8 cellular contexts compared by ENCODE assay signal in genomic region chr17:40499551-40500189, GRCh38. TPM values are rescaled to one million over a fixed set of nuclear protein-coding genes. Genes with fewer than 3 reads are reported as not detected.
DNase-seq lines count a peak whose midpoint lies in the region; ATAC-seq and TF ChIP-seq lines count a peak whose summit lies in the region.

No MANE protein-coding gene starts in this region.

- peak overlapping the region; percentile 51 to 59 for H3K9ac ChIP-seq in stomach smooth muscle (ENCODE audit: low read length in 2 of 2)

- POLR2A ChIA-PET in A673 (lab: Charles Lee; ENCODE audit: low non-redundant PET): no interaction called here

- H3K4me3 ChIP-seq in A673 (ENCODE audit: low read depth, low read length, poor library complexity, severe bottlenecking) (no peak overlapping the region), stomach smooth muscle (ENCODE audit: low read length in 2 of 2) (peak overlapping the region; percentile 6 to 54)

- intact Hi-C loops in A673 (cut with micrococcal nuclease; ENCODE audit: unreplicated experiment): no loop called here

- no TSS peak for BruUV-seq in A673 (replicated peaks; lab: Mats Ljungman, UMichigan)

- H3K27me3 ChIP-seq in A673 (replicated peaks; ENCODE audit: insufficient read depth, low read depth, low read length, poor library complexity) (no peaks in the 10 kb centered on the region), stomach smooth muscle (ENCODE audit: control insufficient read depth in 1 of 2, insufficient read depth in 2 of 2, low read length in 2 of 2) (no peaks in the 10 kb centered on the region)

- DNase-seq in A673 (ENCODE audit: low spot score): peak; percentile 11
- peak; percentile 68 for DNase-seq in LHCN-M2 (ENCODE audit: low read depth)
- DNase-seq in T47D (ENCODE audit: low read depth in 1 of 2, low spot score in 1 of 2): peak; percentile 73 to 96
- DNase-seq in iPS-NIHi11 (ENCODE audit: low spot score): peak; percentile 89
- DNase-seq in inferior parietal cortex (ENCODE audit: extremely low spot score): no peak
- DNase-seq in GDM1 (lab: John Stamatoyannopoulos, UW): no peak

- no peak overlapping the region for H3K27ac ChIP-seq in A673 (ENCODE audit: low read depth, low read length, poor library complexity, severe bottlenecking)
- H3K27ac ChIP-seq in stomach smooth muscle (ENCODE audit: low read length): peak overlapping the region; percentile 78

- no peaks in the 10 kb centered on the region for H3K4me1 ChIP-seq in A673 (ENCODE audit: insufficient read depth, low read length, poor library complexity, severe bottlenecking)
- H3K4me1 ChIP-seq in stomach smooth muscle (ENCODE audit: control insufficient read depth, insufficient read depth, low read length): peaks cover 23% of the 10 kb centered on the region

- ATAC-seq in HG02870 (IDR thresholded peaks at IDR 0.05; ENCODE audit: unreplicated experiment): no peak

- in situ Hi-C loops in T47D (cut with HindIII; ENCODE audit: low pct_unique_long_range_greater_than_20kb, low sequenced_read_pairs): no loop called here

- H3K9me3 ChIP-seq in A673 (ENCODE audit: low read depth, low read length, poor library complexity, severe bottlenecking): no peaks in the 10 kb centered on the region
- peaks cover 0 to 7% of the 10 kb centered on the region in 2 donors for H3K9me3 ChIP-seq in stomach smooth muscle (ENCODE audit: control insufficient read depth in 2 of 2, low read length in 2 of 2)

- TF ChIP-seq CTCF in A673 (conservative IDR thresholded peaks at IDR 0.05; ENCODE audit: low read depth, low read length): no peak

- CTCF ChIA-PET in A673 (lab: Charles Lee): interaction anchor here (0.6 kb wide), 1 partner anchor 48 kb away, joined by 15 read pairs; no protein-coding TSS in a partner anchor

- H3K36me3 ChIP-seq in A673 (ENCODE audit: insufficient read depth, low read length, poor library complexity, severe bottlenecking) (no peaks in the 10 kb centered on the region), stomach smooth muscle (ENCODE audit: control insufficient read depth in 2 of 2, insufficient read depth in 2 of 2, low read length in 2 of 2) (no peaks in the 10 kb centered on the region)

RNA-seq across cellular contexts. Expression of gene TNS4, which starts 1.8 kb away (rescaled TPM):
- total RNA-seq in A673 (2021) (not detected in 2 replicates), LHCN-M2 (2014; rRNA removed) (not detected in 2 replicates)
- 0.05 TPM for polyA plus RNA-seq in LHCN-M2 (2012)

RNA-seq across cellular contexts. Expression of gene IGFBP4, which starts 56.4 kb away (rescaled TPM):
- total RNA-seq in A673 (2021): 4.8 and 6.5 TPM in 2 replicates
- total RNA-seq in LHCN-M2 (2014; rRNA removed): 47.5 and 55.3 TPM in 2 replicates
- polyA plus RNA-seq in LHCN-M2 (2012): 553 TPM

Comparison
In these comparisons a context has a peak if more than half of its experiments do, and no peak if none do; other contexts are left out.
1. DNase-seq: peak in A673 (single experiment), LHCN-M2 (single experiment), T47D (2 of 2) and iPS-NIHi11 (single experiment); none in inferior parietal cortex (single experiment) and GDM1 (single experiment).